ENCODE assay signal across 1 cellular context in the genomic region with DNA sequence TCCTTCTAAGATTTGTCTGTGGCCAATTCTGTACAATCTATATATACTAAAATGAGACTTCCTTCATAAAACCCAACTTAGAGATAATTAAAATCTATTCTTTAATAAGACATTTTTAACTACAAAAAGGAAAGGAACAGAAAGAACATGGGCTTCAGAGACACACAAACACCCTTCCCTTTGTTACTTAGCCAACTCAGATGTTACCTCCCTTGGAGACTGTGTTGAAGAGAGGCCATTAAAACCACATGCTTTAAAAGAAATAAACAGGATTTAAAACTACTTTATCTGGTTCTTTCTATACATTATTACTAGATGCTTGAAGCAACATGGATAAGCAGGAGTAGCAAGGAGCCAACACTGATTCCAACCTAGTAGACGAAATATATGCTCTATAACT.
TF ChIP-seq lines count a peak whose summit lies in the region.

No MANE protein-coding gene starts in this region.

TF ChIP-seq in IMR-90, 13 proteins besides CTCF, POLR2A, EP300 and RAD21:
- TF ChIP-seq CHD1 (IDR thresholded peaks at IDR 0.05; ENCODE audit: low read depth, low read length) (no peak), BHLHE40 (IDR thresholded peaks at IDR 0.05; ENCODE audit: low read depth, low read length) (no peak)
